Comparison of ENCODE assay signal across 16 cellular contexts in genomic region chr1:159023723-159024122, GRCh38.
"Had no signal": no experiment of that assay in that cellular context is flagged by ENCODE, and none has a peak within 500 bp of the region (broad histone marks: within the 10 kb centered on the region; RNA-seq: fewer than 3 reads in every experiment).

No MANE protein-coding gene starts in this region.

- H3K9me3 Mint-ChIP-seq: activated CD4-positive, alpha-beta memory T cell treated with anti-CD3 and anti-CD28 coated beads for 36 hours; activated naive CD4-positive, alpha-beta T cell treated with anti-CD3 and anti-CD28 coated beads, Interleukin-2, amount 10 ng/mL, durations not matched to agents 7 days and 5 days; T-helper 1 cell treated with Interleukin-12 subunit alpha and Interleukin-12 subunit beta and Interleukin-4 antibody, amounts not matched to agents 30 μg/mL and 1 μg/mL, for 36 hours had no signal

- H2AFZ ChIP-seq: neural progenitor cell, parathyroid adenoma had no signal

- H3K27ac ChIP-seq: neural progenitor cell, parathyroid adenoma, tibial artery, uterus had no signal

- H3K9me3 ChIP-seq: tibial artery, uterus had no signal

- H3K4me2 ChIP-seq: neural progenitor cell had no signal

- H3K79me2 ChIP-seq: parathyroid adenoma had no signal

- H3K4me3 Mint-ChIP-seq: activated CD4-positive, alpha-beta memory T cell treated with anti-CD3 and anti-CD28 coated beads for 36 hours; activated naive CD4-positive, alpha-beta T cell treated with anti-CD3 and anti-CD28 coated beads, Interleukin-2, amount 10 ng/mL, durations not matched to agents 7 days and 5 days; neural progenitor cell had no signal

- DNase-seq: activated CD4-positive, alpha-beta memory T cell treated with anti-CD3 and anti-CD28 coated beads for 36 hours; activated naive CD4-positive, alpha-beta T cell treated with anti-CD3 and anti-CD28 coated beads, Interleukin-2, amount 10 ng/mL, durations not matched to agents 7 days and 5 days; central memory CD4-positive, alpha-beta T cell; cortex of kidney; effector memory CD4-positive, alpha-beta T cell; erythroblast; hypothalamus; stimulated activated CD4-positive, alpha-beta T cell treated with anti-CD3 and anti-CD28 coated beads, Interleukin-4, amount 100 ng/mL, for 24 hours; tibial artery; uterus had no signal

- ATAC-seq: activated CD4-positive, CD25-positive, alpha-beta regulatory T cell treated with anti-CD3 and anti-CD28 coated beads, Interleukin-2, amount 50 U/mL, for 24 hours; left lobe of liver; SK-N-SH treated with all-trans-retinoic acid at 6 μM for 48 hours had no signal

- H3K27me3 Mint-ChIP-seq: activated CD4-positive, alpha-beta memory T cell treated with anti-CD3 and anti-CD28 coated beads for 36 hours; activated naive CD4-positive, alpha-beta T cell treated with anti-CD3 and anti-CD28 coated beads, Interleukin-2, amount 10 ng/mL, durations not matched to agents 7 days and 5 days had no signal

- H3K36me3 Mint-ChIP-seq: neural progenitor cell had no signal

- H3K36me3 ChIP-seq: neural progenitor cell, uterus had no signal

- H3K9ac ChIP-seq: neural progenitor cell, parathyroid adenoma had no signal

- H3K27ac Mint-ChIP-seq: activated CD4-positive, alpha-beta memory T cell treated with anti-CD3 and anti-CD28 coated beads for 36 hours; activated naive CD4-positive, alpha-beta T cell treated with anti-CD3 and anti-CD28 coated beads, Interleukin-2, amount 10 ng/mL, durations not matched to agents 7 days and 5 days; neural progenitor cell; T-helper 1 cell treated with Interleukin-12 subunit alpha and Interleukin-12 subunit beta and Interleukin-4 antibody, amounts not matched to agents 30 μg/mL and 1 μg/mL, for 36 hours had no signal

- H3K4me1 ChIP-seq: neural progenitor cell, parathyroid adenoma, uterus had no signal

- H3K4me1 Mint-ChIP-seq: neural progenitor cell had no signal

- H3K27me3 ChIP-seq: neural progenitor cell, tibial artery, uterus had no signal

- H3K4me3 ChIP-seq: neural progenitor cell, tibial artery, uterus had no signal
